Comparison of ENCODE assay signal across 32 cellular contexts in the genomic region with DNA sequence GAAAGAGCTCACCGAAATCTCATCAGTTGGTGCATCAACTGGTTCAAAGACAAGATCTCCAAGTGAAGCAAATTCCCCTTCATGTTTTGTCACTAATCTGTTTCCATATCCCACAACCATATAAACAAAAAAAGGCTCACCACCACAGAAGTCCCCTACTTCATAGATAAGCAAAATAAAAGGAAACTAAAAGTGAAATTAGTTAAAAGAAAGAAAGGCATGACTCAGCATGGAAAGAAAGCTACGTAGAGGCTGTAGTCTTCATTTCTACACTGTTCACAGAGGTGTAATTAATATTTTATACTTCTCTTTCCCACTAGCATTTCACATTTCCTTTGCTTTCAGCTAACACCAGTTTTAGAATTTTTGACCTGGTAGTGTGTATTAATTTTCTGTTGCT.
"Had no signal": no experiment of that assay in that cellular context is flagged by ENCODE, and none has a peak within 500 bp of the region (broad histone marks: within the 10 kb centered on the region; RNA-seq: fewer than 3 reads in every experiment).

No MANE protein-coding gene starts in this region.

- H3K27me3 ChIP-seq: brain microvascular endothelial cell, SJCRH30 had no signal

- H3K36me3 ChIP-seq: brain microvascular endothelial cell, SJCRH30, WERI-Rb-1 had no signal

- FAIRE-seq: colon had no signal

- ATAC-seq: activated CD8-positive, alpha-beta memory T cell treated with anti-CD3 and anti-CD28 coated beads, Interleukin-2, amount 10 ng/mL, durations not matched to agents 7 days and 5 days; activated T-cell treated with anti-CD3 and anti-CD28 coated beads, Interleukin-2, amount 50 U/mL, for 72 hours; activated T-helper 17 cell treated with anti-CD3 and anti-CD28 coated beads, Interleukin-2, amount 50 U/mL, for 72 hours had no signal

- H3K27ac ChIP-seq: brain microvascular endothelial cell, SJCRH30, SK-N-MC, WERI-Rb-1 had no signal

- H3K4me3 ChIP-seq: SJCRH30, SK-N-MC had no signal

- DNase-seq: activated CD4-positive, alpha-beta memory T cell treated with anti-CD3 and anti-CD28 coated beads, Interleukin-2, amount 10 ng/mL, durations not matched to agents 7 days and 5 days; activated CD4-positive, alpha-beta T cell treated with anti-CD3 and anti-CD28 coated beads for 1 hour; activated CD4-positive, alpha-beta T cell treated with anti-CD3 and anti-CD28 coated beads for 48 hours; activated CD4-positive, CD25-positive, alpha-beta regulatory T cell; activated CD8-positive, alpha-beta memory T cell treated with anti-CD3 and anti-CD28 coated beads for 24 hours; activated CD8-positive, alpha-beta memory T cell treated with anti-CD3 and anti-CD28 coated beads, Interleukin-2, amount 10 ng/mL, durations not matched to agents 7 days and 5 days; activated effector memory CD4-positive, alpha-beta T cell treated with anti-CD3 and anti-CD28 coated beads, Interleukin-2, amount 50 U/mL, for 16 hours; activated naive CD4-positive, alpha-beta T cell; activated naive CD4-positive, alpha-beta T cell treated with anti-CD3 and anti-CD28 coated beads, Interleukin-2, amount 50 U/mL, for 16 hours; activated naive CD8-positive, alpha-beta T cell treated with anti-CD3 and anti-CD28 coated beads for 36 hours; activated T-cell treated with anti-CD3 and anti-CD28 coated beads, Interleukin-2, amount 50 U/mL, for 1 hour; activated T-cell treated with anti-CD3 and anti-CD28 coated beads, Interleukin-2, amount 50 U/mL, for 72 hours; amniotic stem cell; aorta; brain microvascular endothelial cell; central memory CD4-positive, alpha-beta T cell; NCI-H1105; NCI-H1417 treated with DMSO at 0.1 percent for 48 hours; NCI-H187 treated with DMSO at 0.1 percent for 48 hours; NCI-H2081; NCI-H2171 treated with DMSO at 0.1 percent for 48 hours; NCI-H2227 treated with DMSO at 0.1 percent for 48 hours; NCI-H446; NCI-H510A treated with DMSO at 0.1 percent for 48 hours; NCI-H526 treated with DMSO at 0.1 percent for 48 hours; SHP77; SJCRH30; T1000; WERI-Rb-1 had no signal
